In the genomic region with DNA sequence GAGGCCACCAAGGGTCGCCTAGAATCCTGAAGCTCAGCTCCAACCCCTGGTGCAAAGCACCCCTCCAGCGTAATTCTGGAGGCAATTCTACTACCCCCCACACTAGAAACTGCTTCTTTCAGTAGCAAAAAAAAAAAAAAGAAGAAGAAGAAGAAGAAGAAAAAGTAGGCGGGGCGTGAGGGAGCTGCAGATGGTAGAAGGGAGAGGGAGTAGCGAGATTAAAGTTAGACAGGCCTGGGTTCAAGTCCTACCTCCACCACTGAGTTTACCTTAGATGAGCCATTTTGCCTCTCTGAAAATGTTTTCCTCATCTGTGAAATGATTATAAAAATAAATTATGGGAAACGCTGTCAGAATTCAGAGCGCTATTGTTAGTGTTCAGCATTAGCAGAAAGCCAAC, we compare ENCODE assay signal across 8 cellular contexts.
DNase-seq lines count a peak whose midpoint lies in the region; ATAC-seq and TF ChIP-seq lines count a peak whose summit lies in the region.
"Had no signal": no experiment of that assay in that cellular context is flagged by ENCODE, and none has a peak within 500 bp of the region (broad histone marks: within the 10 kb centered on the region; RNA-seq: fewer than 3 reads in every experiment).

No MANE protein-coding gene starts in this region.

- H3K36me3 Mint-ChIP-seq in effector memory CD8-positive, alpha-beta T cell (ENCODE audit: insufficient read depth): peaks cover 4% of the 10 kb centered on the region

- peak overlapping the region; percentile 60 for H3K4me3 ChIP-seq in retinal pigment epithelial cell (ENCODE audit: low read length)

- ATAC-seq in effector memory CD8-positive, alpha-beta T cell (replicated peaks): no peak
- ATAC-seq in GM19455 (IDR thresholded peaks at IDR 0.05; ENCODE audit: unreplicated experiment): no peak

- H3K4me1 Mint-ChIP-seq in effector memory CD8-positive, alpha-beta T cell (ENCODE audit: low read depth in 2 of 2): peaks cover 0 to 7% of the 10 kb centered on the region in 2 donors

- no peak for TF ChIP-seq CTCF in retinal pigment epithelial cell (conservative IDR thresholded peaks at IDR 0.05; ENCODE audit: low read depth, low read length)

- no peaks in the 10 kb centered on the region for H3K9me3 Mint-ChIP-seq in effector memory CD8-positive, alpha-beta T cell

- in situ Hi-C loops in KBM-7 (cut with MboI; ENCODE audit: low pct_unique_long_range_greater_than_20kb, low sequenced_read_pairs): no loop called here

- no peak overlapping the region for H3K27ac Mint-ChIP-seq in effector memory CD8-positive, alpha-beta T cell

- H3K27me3 Mint-ChIP-seq in effector memory CD8-positive, alpha-beta T cell: peaks cover 57 to 65% of the 10 kb centered on the region in 2 donors

- peak overlapping the region; percentile 34 to 64 for H3K4me3 Mint-ChIP-seq in effector memory CD8-positive, alpha-beta T cell

- peak; percentile 17 for DNase-seq in DMS53 treated with DMSO at 0.1 percent for 48 hours (lab: John Stamatoyannopoulos, UW; ENCODE audit: unreplicated experiment)
- DNase-seq in KBM-7: peak; percentile 28
- no peak for DNase-seq in effector memory CD8-positive, alpha-beta T cell
- DNase-seq in retinal pigment epithelial cell (ENCODE audit: low read depth): no peak
- no peak for DNase-seq in HuH-7 (ENCODE audit: low spot score)
- no peak for DNase-seq in cerebellar cortex (ENCODE audit: low spot score)
- DNase-seq: effector CD4-positive, alpha-beta T cell had no signal

Comparison
In these comparisons a context has a peak if more than half of its experiments do, and no peak if none do; other contexts are left out.
1. DNase-seq: peak in DMS53 treated with DMSO at 0.1 percent for 48 hours (single experiment) and KBM-7 (single experiment); none in effector memory CD8-positive, alpha-beta T cell (0 of 3), retinal pigment epithelial cell (single experiment), HuH-7 (single experiment) and cerebellar cortex (single experiment).